Comparison of ENCODE assay signal across 8 cellular contexts in the genomic region with DNA sequence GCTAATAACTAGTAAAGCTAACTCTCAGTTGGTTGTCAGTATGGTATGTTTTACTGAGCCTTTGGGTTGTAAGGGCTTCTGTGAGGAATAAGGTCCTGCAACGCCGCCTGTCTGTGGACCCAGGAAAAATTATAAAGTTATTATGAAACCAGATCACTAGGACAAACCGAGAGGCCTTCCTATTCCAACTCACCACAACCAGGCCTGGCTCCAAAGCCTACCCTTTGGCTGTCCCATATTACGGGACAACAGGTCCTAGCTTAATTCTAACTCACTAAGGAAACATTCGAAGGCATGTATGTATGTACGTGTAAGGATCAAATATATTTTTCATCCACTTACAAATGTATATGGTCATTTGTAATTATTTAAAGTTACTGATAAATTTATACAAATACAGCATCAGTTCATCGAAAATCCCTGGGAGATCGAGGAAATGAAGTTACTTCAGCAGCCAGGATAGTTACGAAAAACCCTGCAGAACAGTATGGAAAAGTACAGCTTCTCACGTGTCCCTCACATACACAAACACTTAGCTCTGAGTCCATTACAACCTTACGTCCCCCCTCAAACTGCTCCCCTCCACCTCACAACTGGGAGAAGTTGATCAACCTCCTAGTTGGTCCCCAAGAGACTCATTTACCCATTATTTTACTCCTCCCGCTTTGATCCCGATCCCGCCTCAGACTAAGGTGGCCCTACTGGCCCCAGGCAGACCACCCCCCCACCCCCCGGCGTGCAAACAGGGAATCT. TPM values are rescaled to one million over a fixed set of nuclear protein-coding genes. Genes with fewer than 3 reads are reported as not detected.
DNase-seq lines count a peak whose midpoint lies in the region; ATAC-seq and TF ChIP-seq lines count a peak whose summit lies in the region.

No MANE protein-coding gene starts in this region.

- peaks cover 20% of the 10 kb centered on the region for H3K79me1 ChIP-seq in trophoblast cell (ENCODE audit: low read length)

- CTCF ChIA-PET in SK-N-SH (lab: Yijun Ruan, JAX), result interaction anchor here (0.6 to 6.9 kb wide), 27 partner anchors 8 to 221 kb away, joined by 3 to 48 read pairs (median 4); a partner anchor contains a TSS

- H3K27me3 ChIP-seq in SK-N-SH (ENCODE audit: insufficient read depth) (no peaks in the 10 kb centered on the region), trophoblast cell (ENCODE audit: insufficient read depth, low read length) (no peaks in the 10 kb centered on the region)

- H4K20me1 ChIP-seq in SK-N-SH (ENCODE audit: insufficient read depth), result peaks cover 46% of the 10 kb centered on the region

- H3K9me3 ChIP-seq in SK-N-SH, result no peaks in the 10 kb centered on the region
- no peaks in the 10 kb centered on the region for H3K9me3 ChIP-seq in trophoblast cell (ENCODE audit: insufficient read depth, low read depth, low read length)

- TF ChIP-seq CTCF in SK-N-SH (IDR thresholded peaks at IDR 0.05), result peak; percentile 83
- peak; percentile 77 for TF ChIP-seq CTCF in type B pancreatic cell (conservative IDR thresholded peaks at IDR 0.05)

- H2BK120ac ChIP-seq in trophoblast cell (ENCODE audit: insufficient read depth, low read length, poor library complexity), result peak overlapping the region; percentile 36

- H3K18ac ChIP-seq in trophoblast cell (ENCODE audit: low read length), result no peak overlapping the region

- no peak overlapping the region for H2BK12ac ChIP-seq in trophoblast cell (ENCODE audit: low read length)

- peak; percentile 83 for DNase-seq in COLO829 (ENCODE audit: low spot score)
- peak; percentile 89 for DNase-seq in NAMALWA (ENCODE audit: low spot score)
- DNase-seq in SK-N-SH, result peak; percentile 66
- peak; percentile 62 for DNase-seq in activated naive CD8-positive, alpha-beta T cell treated with anti-CD3 and anti-CD28 coated beads, Interleukin-2, amount 50 U/mL, for 24 hours
- peak; percentile 82 for DNase-seq in cardiac septum (ENCODE audit: low spot score)
- peak; percentile 76 to 87 for DNase-seq in trophoblast cell
- DNase-seq in type B pancreatic cell (ENCODE audit: extremely low spot score, unreplicated experiment), result no peak

- H2AK5ac ChIP-seq in trophoblast cell (ENCODE audit: low read length), result no peak overlapping the region

- peak overlapping the region; percentile 98 for H3K4me3 Mint-ChIP-seq in activated naive CD8-positive, alpha-beta T cell treated with anti-CD3 and anti-CD28 coated beads, Interleukin-2, amount 50 U/mL, for 24 hours
- peak overlapping the region; percentile 98 for H3K4me3 Mint-ChIP-seq in type B pancreatic cell

- peaks cover 28% of the 10 kb centered on the region for H3K36me3 Mint-ChIP-seq in activated naive CD8-positive, alpha-beta T cell treated with anti-CD3 and anti-CD28 coated beads, Interleukin-2, amount 50 U/mL, for 24 hours (ENCODE audit: low read depth)
- H3K36me3 Mint-ChIP-seq in type B pancreatic cell, result peaks cover 13% of the 10 kb centered on the region

- H3K9me3 Mint-ChIP-seq in activated naive CD8-positive, alpha-beta T cell treated with anti-CD3 and anti-CD28 coated beads, Interleukin-2, amount 50 U/mL, for 24 hours, result no peaks in the 10 kb centered on the region
- H3K9me3 Mint-ChIP-seq in type B pancreatic cell, result no peaks in the 10 kb centered on the region

- peaks cover 36% of the 10 kb centered on the region for H3F3A ChIP-seq in SK-N-SH (replicated peaks; ENCODE audit: insufficient read depth)

- no peaks in the 10 kb centered on the region for H3K27me3 Mint-ChIP-seq in activated naive CD8-positive, alpha-beta T cell treated with anti-CD3 and anti-CD28 coated beads, Interleukin-2, amount 50 U/mL, for 24 hours
- H3K27me3 Mint-ChIP-seq in type B pancreatic cell, result no peaks in the 10 kb centered on the region

- H3K9me2 ChIP-seq in SK-N-SH, result no peaks in the 10 kb centered on the region

- H3K4me2 ChIP-seq in SK-N-SH (peak overlapping the region; percentile 87), trophoblast cell (ENCODE audit: low read length) (peak overlapping the region; percentile 87)

- peak overlapping the region; percentile 94 to 99 for H3K27ac ChIP-seq in SK-N-SH (ENCODE audit: low read depth in 2 of 2, low read length in 1 of 2)
- peak overlapping the region; percentile 98 for H3K27ac ChIP-seq in trophoblast cell (ENCODE audit: low read depth, low read length)

- no peak overlapping the region for H2AFZ ChIP-seq in SK-N-SH (ENCODE audit: low read depth)
- no peak overlapping the region for H2AFZ ChIP-seq in trophoblast cell (ENCODE audit: insufficient read depth, low read length, poor library complexity)

- H3K9ac ChIP-seq in SK-N-SH (peak overlapping the region; percentile 83), trophoblast cell (ENCODE audit: low read length) (peak overlapping the region; percentile 79)

- no peak overlapping the region for H4K12ac ChIP-seq in trophoblast cell (ENCODE audit: low read depth, low read length)

- peaks cover 19 to 26% of the 10 kb centered on the region in 2 experiments for H3K36me3 ChIP-seq in SK-N-SH (replicated peaks in 1 of 2; ENCODE audit: control insufficient read depth in 1 of 2, insufficient read depth in 2 of 2, low read length in 1 of 2)
- no peaks in the 10 kb centered on the region for H3K36me3 ChIP-seq in trophoblast cell (ENCODE audit: control insufficient read depth in 1 of 2, insufficient read depth in 2 of 2, low read length in 2 of 2)

- TF ChIP-seq RAD21 in SK-N-SH (IDR thresholded peaks at IDR 0.05; ENCODE audit: low read length), result peak; percentile 86

- intact Hi-C loops in cardiac septum (cut with DNase I), result loop anchor here (10.0 kb wide), 1 partner anchor 133 kb away; no protein-coding TSS in a partner anchor

- H3K4me3 ChIP-seq in SK-N-SH (ENCODE audit: low read depth in 2 of 2, low read length in 1 of 2) (peak overlapping the region; percentile 75 to 94), trophoblast cell (ENCODE audit: low read depth, low read length) (peak overlapping the region; percentile 99)

- H4K8ac ChIP-seq in trophoblast cell (ENCODE audit: low read depth, low read length), result no peak overlapping the region

- POLR2A ChIA-PET in SK-N-SH (lab: Yijun Ruan, JAX), result no interaction called here

- peaks cover 62% of the 10 kb centered on the region for H3K4me1 Mint-ChIP-seq in activated naive CD8-positive, alpha-beta T cell treated with anti-CD3 and anti-CD28 coated beads, Interleukin-2, amount 50 U/mL, for 24 hours
- peaks cover 25% of the 10 kb centered on the region for H3K4me1 Mint-ChIP-seq in type B pancreatic cell (ENCODE audit: unreplicated experiment)

- peak overlapping the region; percentile 71 for H2BK5ac ChIP-seq in trophoblast cell (ENCODE audit: low read depth, low read length, poor library complexity)

- 1% methylated on average over 16 of the region's 16 CpGs for WGBS in SK-N-SH (ENCODE audit: low lambda C conversion rate)
- WGBS in trophoblast cell (ENCODE audit: extremely low coverage, insufficient coverage, insufficient read length), result no CpG with 5 or more reads among the region's 16 CpGs

- ATAC-seq in GM21825 (IDR thresholded peaks at IDR 0.05; ENCODE audit: unreplicated experiment), result peak; percentile 38
- ATAC-seq in activated naive CD8-positive, alpha-beta T cell treated with anti-CD3 and anti-CD28 coated beads, Interleukin-2, amount 50 U/mL, for 24 hours, result peak; percentile 29

- TF ChIP-seq EP300 in SK-N-SH (IDR thresholded peaks at IDR 0.05; ENCODE audit: borderline replicate concordance in 1 of 2, low read depth in 1 of 2, low read length in 1 of 2), result no peak

- H3K14ac ChIP-seq in trophoblast cell (ENCODE audit: low read length), result peak overlapping the region; percentile 60

- peak overlapping the region; percentile 63 for H4K91ac ChIP-seq in trophoblast cell (ENCODE audit: low read depth, low read length)

- peaks cover 7 to 9% of the 10 kb centered on the region in 2 experiments; a peak in 2 of 4 replicates for H3K4me1 ChIP-seq in SK-N-SH (ENCODE audit: control insufficient read depth in 1 of 2, insufficient read depth in 2 of 2, low read depth in 1 of 2, low read length in 1 of 2)
- no peaks in the 10 kb centered on the region for H3K4me1 ChIP-seq in trophoblast cell (ENCODE audit: control insufficient read depth in 1 of 2, insufficient read depth in 2 of 2, low read length in 2 of 2)

- H3K4ac ChIP-seq in trophoblast cell (ENCODE audit: low read depth, low read length), result peak overlapping the region; percentile 92

- H3K79me2 ChIP-seq in SK-N-SH (ENCODE audit: insufficient read depth) (peaks cover 86% of the 10 kb centered on the region), trophoblast cell (ENCODE audit: control insufficient read depth, insufficient read depth, low read length, poor library complexity) (peaks cover 17% of the 10 kb centered on the region)

- H3K27ac Mint-ChIP-seq in activated naive CD8-positive, alpha-beta T cell treated with anti-CD3 and anti-CD28 coated beads, Interleukin-2, amount 50 U/mL, for 24 hours, result peak overlapping the region; percentile 99
- H3K27ac Mint-ChIP-seq in type B pancreatic cell, result peak overlapping the region; percentile 95

- no peak overlapping the region for H3K23ac ChIP-seq in trophoblast cell (ENCODE audit: low read length)

TF ChIP-seq in SK-N-SH, 30 proteins besides CTCF, POLR2A, EP300 and RAD21 (continues in another document):
- TF ChIP-seq SIN3A (IDR thresholded peaks at IDR 0.05; ENCODE audit: borderline replicate concordance, low read depth, low read length) (peak; percentile 62; the same call in 1 of the 2 replicates), SMC3 (IDR thresholded peaks at IDR 0.05; ENCODE audit: low read depth, low read length) (peak; percentile 64), MXI1 (IDR thresholded peaks at IDR 0.05; ENCODE audit: low read depth, low read length) (peak; percentile 48; the same call in 1 of the 2 replicates)
- TF ChIP-seq, protein P1, sequence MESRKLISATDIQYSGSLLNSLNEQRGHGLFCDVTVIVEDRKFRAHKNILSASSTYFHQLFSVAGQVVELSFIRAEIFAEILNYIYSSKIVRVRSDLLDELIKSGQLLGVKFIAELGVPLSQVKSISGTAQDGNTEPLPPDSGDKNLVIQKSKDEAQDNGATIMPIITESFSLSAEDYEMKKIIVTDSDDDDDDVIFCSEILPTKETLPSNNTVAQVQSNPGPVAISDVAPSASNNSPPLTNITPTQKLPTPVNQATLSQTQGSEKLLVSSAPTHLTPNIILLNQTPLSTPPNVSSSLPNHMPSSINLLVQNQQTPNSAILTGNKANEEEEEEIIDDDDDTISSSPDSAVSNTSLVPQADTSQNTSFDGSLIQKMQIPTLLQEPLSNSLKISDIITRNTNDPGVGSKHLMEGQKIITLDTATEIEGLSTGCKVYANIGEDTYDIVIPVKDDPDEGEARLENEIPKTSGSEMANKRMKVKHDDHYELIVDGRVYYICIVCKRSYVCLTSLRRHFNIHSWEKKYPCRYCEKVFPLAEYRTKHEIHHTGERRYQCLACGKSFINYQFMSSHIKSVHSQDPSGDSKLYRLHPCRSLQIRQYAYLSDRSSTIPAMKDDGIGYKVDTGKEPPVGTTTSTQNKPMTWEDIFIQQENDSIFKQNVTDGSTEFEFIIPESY (IDR thresholded peaks at IDR 0.05; ENCODE audit: borderline replicate concordance, low read depth), result no peak

RNA-seq across cellular contexts. Expression of a gene that starts 1.2 kb away (rescaled TPM):
- polyA plus RNA-seq in SK-N-SH (2012; rRNA removed), result 25.6 and 33.1 TPM in 2 replicates
- 18.1 and 26.1 TPM in 2 replicates for polyA plus RNA-seq in SK-N-SH (2012; cell fraction: cytosol; rRNA removed)
- polyA plus RNA-seq in SK-N-SH (2012; cell fraction: nucleus; rRNA removed), result 23.1 and 53.8 TPM in 2 replicates
- total RNA-seq in cardiac septum (59.8 TPM), type B pancreatic cell (ENCODE audit: low replicate concordance) (76.5 and 77.7 TPM in 2 replicates)
- 38.9 and 39.8 TPM in 2 replicates for polyA plus RNA-seq in trophoblast cell (2013)
